ENCODE assay signal across 25 cellular contexts in the genomic region with DNA sequence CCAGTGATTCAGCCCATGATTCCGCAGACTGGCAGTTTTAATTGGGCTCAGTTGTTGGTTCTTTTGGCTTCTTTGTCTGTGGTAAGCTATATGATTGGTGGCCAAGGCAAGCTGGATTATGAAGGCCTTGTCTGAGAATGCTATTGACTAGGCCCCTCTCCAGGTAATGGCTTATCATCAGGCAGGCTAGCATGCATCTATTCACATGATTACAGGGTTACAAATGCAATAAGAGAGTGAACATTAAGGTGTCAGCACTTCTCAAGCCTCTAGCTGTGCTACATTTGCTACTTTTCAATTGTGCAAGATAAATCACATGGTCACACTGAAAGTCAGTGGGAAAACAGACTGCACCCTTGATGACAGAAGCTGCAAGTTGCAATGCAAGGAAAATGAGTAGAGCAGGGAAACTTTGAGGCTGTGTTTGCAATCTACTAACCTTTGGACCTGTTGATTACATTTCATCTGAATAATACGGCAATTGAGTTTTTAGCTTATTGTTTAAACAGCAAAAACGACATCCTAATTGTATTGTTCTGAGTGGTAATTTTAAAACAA.
DNase-seq lines count a peak whose midpoint lies in the region; ATAC-seq lines count a peak whose summit lies in the region.
"Had no signal": no experiment of that assay in that cellular context is flagged by ENCODE, and none has a peak within 500 bp of the region (broad histone marks: within the 10 kb centered on the region; RNA-seq: fewer than 3 reads in every experiment).

No MANE protein-coding gene starts in this region.

- ATAC-seq in left colon: peak; percentile 89
- ATAC-seq: A549; activated naive CD4-positive, alpha-beta T cell treated with anti-CD3 and anti-CD28 coated beads, Interleukin-2, amount 50 U/mL, for 72 hours; CD8-positive, alpha-beta T cell; heart right ventricle had no signal

- DNase-seq in NCI-H82 (lab: John Stamatoyannopoulos, UW) (peak; percentile 36), NCI-H82 treated with DMSO at 0.1 percent for 48 hours (lab: John Stamatoyannopoulos, UW; ENCODE audit: unreplicated experiment) (no peak), NCI-H69 (lab: John Stamatoyannopoulos, UW) (peak; percentile 94), left colon (no peak), retina (peak; percentile 39), A172 (ENCODE audit: low spot score) (no peak), dermis blood vessel endothelial cell (no peak), COLO829 (ENCODE audit: low spot score) (no peak)
- DNase-seq: activated T-cell treated with anti-CD3 and anti-CD28 coated beads for 4 hours; CD8-positive, alpha-beta T cell; cortex of kidney; foreskin melanocyte; heart right ventricle; HFFc6; IMR-90; kidney glomerular epithelial cell; NCI-H1048; NCI-H2029; NCI-H446 treated with DMSO at 0.1 percent for 48 hours; SJCRH30; stimulated activated CD4-positive, alpha-beta T cell treated with anti-CD3 and anti-CD28 coated beads, Interleukin-1b, Interleukin-23, amount 100 ng/mL, for 48 hours; stomach; tibial artery had no signal

- intact Hi-C loops in left colon (cut with DNase I, micrococcal nuclease): no loop called here

Comparison
In these comparisons a context has a peak if more than half of its experiments do, and no peak if none do; other contexts are left out.
1. DNase-seq: peak in NCI-H82 (single experiment), NCI-H69 (single experiment) and retina (single experiment); none in NCI-H82 treated with DMSO at 0.1 percent for 48 hours (single experiment), left colon (0 of 2), A172 (single experiment), dermis blood vessel endothelial cell (single experiment) and COLO829 (single experiment).